11 cellular contexts compared by ENCODE assay signal in the genomic region with DNA sequence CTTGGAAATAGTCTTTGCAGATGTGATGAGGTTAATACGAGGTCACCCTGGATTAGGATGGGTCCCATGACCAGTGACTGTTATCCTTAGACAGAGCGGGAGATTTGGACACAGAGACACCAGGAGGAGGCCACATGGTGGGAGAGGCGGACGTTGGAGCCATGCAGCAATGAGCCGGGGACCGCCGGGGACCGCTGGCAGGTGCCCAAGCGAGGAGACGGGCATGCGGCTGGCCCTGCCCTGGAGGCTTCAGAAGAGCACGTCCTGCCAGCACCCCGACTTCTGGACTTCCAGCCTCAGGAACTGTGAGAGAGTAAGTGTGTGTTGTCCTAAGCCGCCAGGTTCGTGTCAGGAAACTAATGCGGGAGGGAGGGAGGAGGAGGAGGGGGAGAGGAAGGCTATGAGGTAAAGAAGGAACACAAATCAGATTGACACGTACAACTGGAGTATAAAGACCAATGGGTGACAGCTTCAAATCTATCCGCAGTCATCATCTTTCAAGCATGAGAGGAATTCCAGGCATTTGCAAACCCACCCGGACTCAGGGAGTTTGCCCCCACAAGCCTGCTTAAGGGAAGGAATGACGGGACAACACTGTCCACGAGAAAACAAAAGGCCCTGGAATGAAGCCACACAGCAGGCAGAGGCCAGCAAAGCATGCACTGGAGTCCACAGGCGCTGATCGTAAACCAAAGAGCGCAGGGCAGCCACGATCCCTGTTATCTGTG. TPM values are rescaled to one million over a fixed set of nuclear protein-coding genes. Genes with fewer than 3 reads are reported as not detected.
DNase-seq lines count a peak whose midpoint lies in the region; ATAC-seq and TF ChIP-seq lines count a peak whose summit lies in the region.
"Had no signal": no experiment of that assay in that cellular context is flagged by ENCODE, and none has a peak within 500 bp of the region (broad histone marks: within the 10 kb centered on the region; RNA-seq: fewer than 3 reads in every experiment).

No MANE protein-coding gene starts in this region.

- H3K79me2 ChIP-seq in ACC112 (ENCODE audit: control insufficient read depth, insufficient read depth, low read length, unreplicated experiment): no peaks in the 10 kb centered on the region

- TF ChIP-seq CTCF in coronary artery (IDR thresholded peaks at IDR 0.05): no peak

- DNase-seq in HS-5 (ENCODE audit: low read depth) (peak; percentile 95), coronary artery (ENCODE audit: low spot score) (no peak), lung microvascular endothelial cell (ENCODE audit: low read depth in 2 of 2) (peak; percentile 84 to 92), SKM-1 (lab: John Stamatoyannopoulos, UW; ENCODE audit: unreplicated experiment) (no peak), GDM1 (lab: John Stamatoyannopoulos, UW) (no peak), left lobe of liver (ENCODE audit: low spot score) (no peak)
- DNase-seq: Calu3, colonic mucosa, NCI-H524 treated with DMSO at 0.1 percent for 48 hours had no signal

- H2AFZ ChIP-seq in ACC112 (ENCODE audit: low read length, unreplicated experiment): peak overlapping the region; percentile 23

- ATAC-seq in GM18519 (IDR thresholded peaks at IDR 0.05; ENCODE audit: low FRiP score, unreplicated experiment): no peak
- ATAC-seq in left lobe of liver: no peak

- H3K4me3 ChIP-seq in ACC112 (ENCODE audit: low read depth, low read length) (peak overlapping the region; percentile 26; the same call in 1 of the 2 replicates), coronary artery (peak overlapping the region; percentile 39)
- H3K4me3 ChIP-seq: colonic mucosa had no signal

- H3K4me1 ChIP-seq in ACC112 (ENCODE audit: control insufficient read depth, insufficient read depth, low read length, unreplicated experiment): peaks cover 9% of the 10 kb centered on the region
- H3K4me1 ChIP-seq: colonic mucosa had no signal

- no peak overlapping the region for H3K27ac ChIP-seq in ACC112 (ENCODE audit: low read depth, low read length)
- H3K27ac ChIP-seq in coronary artery: no peak overlapping the region
- H3K27ac ChIP-seq: colonic mucosa had no signal

- H3K36me3 ChIP-seq in ACC112 (ENCODE audit: insufficient read depth, low read length): no peaks in the 10 kb centered on the region
- H3K36me3 ChIP-seq: colonic mucosa had no signal

- H3K27me3 ChIP-seq in ACC112 (ENCODE audit: insufficient read depth, low read length): peaks cover 7% of the 10 kb centered on the region

RNA-seq across cellular contexts. Expression of a gene that starts 11.6 kb away (rescaled TPM):
- total RNA-seq in lung microvascular endothelial cell: 37.7 and 113 TPM in 2 replicates
- 95.8 TPM for total RNA-seq in left lobe of liver

RNA-seq across cellular contexts. Expression of a gene that starts 38.6 kb away (rescaled TPM):
- total RNA-seq in lung microvascular endothelial cell (240 and 367 TPM in 2 replicates), left lobe of liver (65.5 TPM)

Comparison
In these comparisons a context has a peak if more than half of its experiments do, and no peak if none do; other contexts are left out.
1. DNase-seq: peak in HS-5 (single experiment) and lung microvascular endothelial cell (2 of 2); none in coronary artery (single experiment), SKM-1 (single experiment), GDM1 (single experiment) and left lobe of liver (single experiment).